9 cellular contexts compared by ENCODE assay signal in the genomic region with DNA sequence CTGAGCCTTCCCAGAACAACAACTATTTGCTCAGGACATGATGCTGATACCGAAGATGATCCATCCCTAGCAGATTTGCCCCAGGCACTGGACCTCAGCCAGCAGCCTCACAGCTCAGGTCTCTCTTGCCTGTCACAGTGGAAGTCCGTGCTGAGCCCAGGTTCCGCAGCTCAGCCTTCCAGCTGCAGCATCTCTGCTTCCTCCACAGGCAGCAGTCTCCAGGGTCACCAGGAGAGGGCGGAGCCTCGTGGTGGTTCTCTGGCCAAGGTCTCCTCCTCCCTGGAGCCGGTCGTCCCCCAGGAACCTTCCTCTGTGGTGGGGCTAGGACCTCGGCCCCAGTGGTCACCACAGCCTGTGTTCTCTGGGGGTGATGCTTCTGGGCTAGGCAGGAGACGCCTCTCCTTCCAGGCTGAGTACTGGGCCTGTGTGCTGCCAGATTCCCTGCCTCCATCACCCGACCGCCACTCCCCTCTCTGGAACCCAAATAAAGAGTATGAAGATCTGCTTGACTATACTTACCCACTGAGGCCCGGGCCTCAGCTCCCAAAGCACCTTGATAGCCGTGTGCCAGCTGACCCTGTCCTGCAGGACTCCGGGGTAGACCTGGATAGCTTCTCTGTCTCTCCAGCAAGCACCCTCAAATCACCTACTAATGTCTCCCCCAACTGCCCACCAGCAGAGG. TPM values are rescaled to one million over a fixed set of nuclear protein-coding genes. Genes with fewer than 3 reads are reported as not detected.
DNase-seq lines count a peak whose midpoint lies in the region; ATAC-seq, FAIRE-seq and TF ChIP-seq lines count a peak whose summit lies in the region.
"Had no signal": no experiment of that assay in that cellular context is flagged by ENCODE, and none has a peak within 500 bp of the region (broad histone marks: within the 10 kb centered on the region; RNA-seq: fewer than 3 reads in every experiment).

No MANE protein-coding gene starts in this region.

- H3K4me3 ChIP-seq in CD4-positive, CD25-positive, alpha-beta regulatory T cell (ENCODE audit: low read depth, low read length): no peak overlapping the region
- H3K4me3 ChIP-seq in K562: no peak overlapping the region

- H3K4me1 ChIP-seq in CD4-positive, CD25-positive, alpha-beta regulatory T cell (ENCODE audit: control insufficient read depth, insufficient read depth, low read length, poor library complexity, severe bottlenecking): no peaks in the 10 kb centered on the region
- peaks cover 11 to 15% of the 10 kb centered on the region in 2 experiments; a peak in 4 of 5 replicates for H3K4me1 ChIP-seq in K562 (replicated peaks in 1 of 2; ENCODE audit: control insufficient read depth in 2 of 2, insufficient read depth in 2 of 2, low read length in 2 of 2)

- BruUV-seq in K562 (replicated peaks; lab: Mats Ljungman, UMichigan): no TSS peak

- H3K36me3 Mint-ChIP-seq in CD4-positive, CD25-positive, alpha-beta regulatory T cell: peaks cover 12% of the 10 kb centered on the region
- no peaks in the 10 kb centered on the region for H3K36me3 Mint-ChIP-seq in memory B cell
- no peaks in the 10 kb centered on the region for H3K36me3 Mint-ChIP-seq in natural killer cell treated with Interleukin-12 subunit alpha and Interleukin-12 subunit beta and Interleukin-15 and Interleukin-18, amount 100 ng/mL, for 72 hours

- H3K27me3 ChIP-seq in CD4-positive, CD25-positive, alpha-beta regulatory T cell (ENCODE audit: control insufficient read depth, insufficient read depth, low read length): no peaks in the 10 kb centered on the region
- H3K27me3 ChIP-seq in K562 (ENCODE audit: control insufficient read depth in 2 of 2, insufficient read depth in 2 of 2, low read length in 2 of 2): no peaks in the 10 kb centered on the region

- H3K4me3 Mint-ChIP-seq in CD4-positive, CD25-positive, alpha-beta regulatory T cell: no peak overlapping the region
- H3K4me3 Mint-ChIP-seq in memory B cell: no peak overlapping the region
- no peak overlapping the region for H3K4me3 Mint-ChIP-seq in natural killer cell treated with Interleukin-12 subunit alpha and Interleukin-12 subunit beta and Interleukin-15 and Interleukin-18, amount 100 ng/mL, for 72 hours

- FAIRE-seq in K562 (lab: Jason Lieb, UNC): no peak

- no peak overlapping the region for H2AFZ ChIP-seq in K562 (ENCODE audit: low read depth, low read length)

- no peak for DNase-seq in CD4-positive, CD25-positive, alpha-beta regulatory T cell
- DNase-seq in K562 (ENCODE audit: extremely low read depth in 1 of 4, low spot score in 3 of 4) (peak in 3 of 4 experiments; percentile 39 to 46 (median 41)), memory B cell (ENCODE audit: low spot score in 2 of 2) (no peak), sciatic nerve (ENCODE audit: low spot score) (no peak), GM20000 (ENCODE audit: low spot score) (no peak)
- DNase-seq in natural killer cell treated with Interleukin-12 subunit alpha and Interleukin-12 subunit beta and Interleukin-15 and Interleukin-18, amount 100 ng/mL, for 72 hours (ENCODE audit: low spot score): no peak
- DNase-seq: activated CD8-positive, alpha-beta memory T cell treated with anti-CD3 and anti-CD28 coated beads for 24 hours had no signal

- H3K27me3 Mint-ChIP-seq in CD4-positive, CD25-positive, alpha-beta regulatory T cell: no peaks in the 10 kb centered on the region
- H3K27me3 Mint-ChIP-seq in memory B cell: no peaks in the 10 kb centered on the region
- H3K27me3 Mint-ChIP-seq in natural killer cell treated with Interleukin-12 subunit alpha and Interleukin-12 subunit beta and Interleukin-15 and Interleukin-18, amount 100 ng/mL, for 72 hours: no peaks in the 10 kb centered on the region

- H4K20me1 ChIP-seq in K562 (replicated peaks; ENCODE audit: control insufficient read depth, insufficient read depth, low read length): 0 out of 2 replicates have a peak, but pooled peaks cover 8% of the 10 kb centered on the region

- H3K4me1 Mint-ChIP-seq in CD4-positive, CD25-positive, alpha-beta regulatory T cell: peaks cover 0 to 28% (median 8%) of the 10 kb centered on the region in 4 donors
- peaks cover 24% of the 10 kb centered on the region for H3K4me1 Mint-ChIP-seq in memory B cell
- peaks cover 5 to 12% of the 10 kb centered on the region in 2 donors for H3K4me1 Mint-ChIP-seq in natural killer cell treated with Interleukin-12 subunit alpha and Interleukin-12 subunit beta and Interleukin-15 and Interleukin-18, amount 100 ng/mL, for 72 hours (ENCODE audit: low read depth in 2 of 2)

- TF ChIP-seq CTCF in K562 (IDR thresholded peaks at IDR 0.05 in 2 of 3, conservative IDR thresholded peaks at IDR 0.05 in 1 of 3; ENCODE audit: insufficient read depth in 2 of 3, low read depth in 1 of 3, low read length in 3 of 3) (peak; percentile 37 to 48 (median 46); a peak in 4 of 6 replicates), GM20000 (IDR thresholded peaks at IDR 0.05; ENCODE audit: extremely low read depth, missing control alignments) (no peak)

- no peaks in the 10 kb centered on the region for H3K9me3 Mint-ChIP-seq in CD4-positive, CD25-positive, alpha-beta regulatory T cell
- H3K9me3 Mint-ChIP-seq in memory B cell: no peaks in the 10 kb centered on the region
- no peaks in the 10 kb centered on the region for H3K9me3 Mint-ChIP-seq in natural killer cell treated with Interleukin-12 subunit alpha and Interleukin-12 subunit beta and Interleukin-15 and Interleukin-18, amount 100 ng/mL, for 72 hours

- in situ Hi-C loops in K562 (cut with MboI): loop anchor here (5.0 kb wide), 1 partner anchor 116 kb away; no protein-coding TSS in a partner anchor

- TF ChIP-seq RAD21 in K562 (CRISPR knock-in tag; conservative IDR thresholded peaks at IDR 0.05 in 1 of 2, IDR thresholded peaks at IDR 0.05 in 1 of 2): peak in 1 of 2 experiments; percentile 33; a peak in 1 of 4 replicates

- peaks cover 5% of the 10 kb centered on the region; the same call in 1 of the 3 replicates for H3K79me2 ChIP-seq in K562 (ENCODE audit: control insufficient read depth, insufficient read depth, low read length)

- CTCF ChIA-PET in K562 (lab: Yijun Ruan, JAX; ENCODE audit: low intra/inter-chr PET ratio): no interaction called here

- H3K9me3 ChIP-seq in CD4-positive, CD25-positive, alpha-beta regulatory T cell (ENCODE audit: control insufficient read depth in 2 of 2, low read length in 2 of 2): no peaks in the 10 kb centered on the region
- no peaks in the 10 kb centered on the region for H3K9me3 ChIP-seq in K562 (replicated peaks; ENCODE audit: control insufficient read depth, insufficient read depth, low read depth, low read length)

- H3K9ac ChIP-seq in K562 (ENCODE audit: insufficient read depth in 1 of 2, low read depth in 2 of 2, low read length in 2 of 2): no peak overlapping the region

- POLR2A ChIA-PET in K562 (lab: Yijun Ruan, JAX): interaction anchor here (0.6 to 3.0 kb wide), 6 partner anchors 8 to 384 kb away, joined by 3 to 17 read pairs (median 4); partner anchors contain the start of gene ACTR2

- no peak overlapping the region for H3K27ac ChIP-seq in CD4-positive, CD25-positive, alpha-beta regulatory T cell (ENCODE audit: insufficient read depth, low read length, poor library complexity, severe bottlenecking)
- H3K27ac ChIP-seq in K562 (ENCODE audit: extremely low read depth, low read depth, low read length): no peak overlapping the region

- intact Hi-C loops in K562 (cut with micrococcal nuclease) (no loop called here), sciatic nerve (cut with DNase I) (no loop called here)

- no peak for TF ChIP-seq EP300 in K562 (IDR thresholded peaks at IDR 0.05; ENCODE audit: low read length)

- peaks cover 4% of the 10 kb centered on the region for H3K9me1 ChIP-seq in K562 (ENCODE audit: control insufficient read depth, insufficient read depth, low read length)

- no peak overlapping the region for H3K4me2 ChIP-seq in K562 (ENCODE audit: insufficient read depth, low read length)

- peaks cover 68% of the 10 kb centered on the region for H3K36me3 ChIP-seq in CD4-positive, CD25-positive, alpha-beta regulatory T cell (ENCODE audit: control insufficient read depth, insufficient read depth, low read length)
- peaks cover 61% of the 10 kb centered on the region for H3K36me3 ChIP-seq in K562 (ENCODE audit: control insufficient read depth, insufficient read depth, low read length)

- H3K27ac Mint-ChIP-seq in CD4-positive, CD25-positive, alpha-beta regulatory T cell: peak overlapping the region in 2 of 3 donors; percentile 56 to 62
- H3K27ac Mint-ChIP-seq in memory B cell: peak overlapping the region; percentile 74
- no peak overlapping the region for H3K27ac Mint-ChIP-seq in natural killer cell treated with Interleukin-12 subunit alpha and Interleukin-12 subunit beta and Interleukin-15 and Interleukin-18, amount 100 ng/mL, for 72 hours

- TF ChIP-seq POLR2A in K562 (conservative IDR thresholded peaks at IDR 0.05): no peak

- no peak for ATAC-seq in CD4-positive, CD25-positive, alpha-beta regulatory T cell (ENCODE audit: low read depth in 2 of 2)
- ATAC-seq in HG03175 (IDR thresholded peaks at IDR 0.05; ENCODE audit: unreplicated experiment) (peak; percentile 10), K562 (peak; percentile 65), memory B cell (ENCODE audit: low read depth) (no peak), GM18511 (IDR thresholded peaks at IDR 0.05; ENCODE audit: unreplicated experiment) (no peak), sciatic nerve (no peak)
- no peak for ATAC-seq in natural killer cell treated with Interleukin-12 subunit alpha and Interleukin-12 subunit beta and Interleukin-15 and Interleukin-18, amount 100 ng/mL, for 72 hours

- WGBS in K562 (ENCODE audit: insufficient coverage, low coverage, missing lambda C conversion rate): 62% methylated on average over 9 of the region's 14 CpGs

RNA-seq across cellular contexts. Expression of gene CEP68, which starts 15.4 kb away (rescaled TPM):
- total RNA-seq in CD4-positive, CD25-positive, alpha-beta regulatory T cell: 18.8 TPM
- 10 to 100 TPM; 19.9 to 27.8 (median 26.7) TPM for polyA plus RNA-seq in CD4-positive, CD25-positive, alpha-beta regulatory T cell
- total RNA-seq in K562 (2011; cell fraction: chromatin; rRNA removed; ENCODE audit: low replicate concordance): 19.6 and 32.3 TPM in 2 replicates
- total RNA-seq in K562 (2011; cell fraction: nucleolus; rRNA removed): 15.3 and 16.3 TPM in 2 replicates
- total RNA-seq in K562 (2011; cell fraction: nucleoplasm; rRNA removed): 16.1 and 19.7 TPM in 2 replicates
- total RNA-seq in K562 (2014; rRNA removed) (4.5 and 7.2 TPM in 2 replicates), K562 (2014; rRNA removed; fragmentation: Illumina TruSeq; extraction: Trizol) (5.2 and 5.3 TPM in 2 replicates), K562 (2015; rRNA removed; fragmentation: Illumina TruSeq; extraction: Trizol) (4.8 and 5.1 TPM in 2 replicates), K562 (2021) (8.5 and 9.1 TPM in 2 replicates), sciatic nerve (29.1 TPM)
- polyA plus RNA-seq in K562 (2011; rRNA removed) (5.4 and 9.7 TPM in 2 replicates), K562 (2014; fragmentation: Illumina TruSeq; extraction: Trizol) (6.7 and 7.2 TPM in 2 replicates), K562 (2014; fragmentation: Nextera tagmentation; extraction: Ambion mirVana) (1 to 10 TPM; 1.4 to 1.5 TPM), K562 (2014; rRNA removed) (5.2 and 8.7 TPM in 2 replicates)
- polyA plus RNA-seq in K562 (2011; cell fraction: cytosol; rRNA removed): 4.7 and 6.8 TPM in 2 replicates
- polyA plus RNA-seq in K562 (2011; cell fraction: nucleus; rRNA removed): 9.6 and 10.4 TPM in 2 replicates
- polyA plus RNA-seq in K562 (2012): 4.6 and 8.4 TPM in 2 replicates
- 8.3 and 11.7 TPM in 2 replicates for polyA minus RNA-seq in K562 (2011; rRNA and poly(A)+ RNA removed)
- 3.4 and 4.0 TPM in 2 replicates for polyA minus RNA-seq in K562 (2011; cell fraction: cytosol; rRNA and poly(A)+ RNA removed)
- 10.6 and 15.1 TPM in 2 replicates for polyA minus RNA-seq in K562 (2011; cell fraction: nucleus; rRNA and poly(A)+ RNA removed)
- 1 to 10 TPM; 2.0 to 2.3 TPM for total RNA-seq in natural killer cell treated with Interleukin-12 subunit alpha and Interleukin-12 subunit beta and Interleukin-15 and Interleukin-18, amount 100 ng/mL, for 72 hours

RNA-seq across cellular contexts. Expression of gene RAB1A, which starts 58.3 kb away (rescaled TPM):
- total RNA-seq in CD4-positive, CD25-positive, alpha-beta regulatory T cell: 79.3 TPM
- 10 to 100 TPM; 50.4 to 64.7 (median 58.0) TPM for polyA plus RNA-seq in CD4-positive, CD25-positive, alpha-beta regulatory T cell
- total RNA-seq in K562 (2011; cell fraction: chromatin; rRNA removed; ENCODE audit: low replicate concordance): 20.3 and 50.3 TPM in 2 replicates
- total RNA-seq in K562 (2011; cell fraction: nucleolus; rRNA removed): 13.5 and 14.3 TPM in 2 replicates
- total RNA-seq in K562 (2011; cell fraction: nucleoplasm; rRNA removed): 36.1 and 60.5 TPM in 2 replicates
- total RNA-seq in K562 (2014; rRNA removed) (62.2 and 83.5 TPM in 2 replicates), K562 (2014; rRNA removed; fragmentation: Illumina TruSeq; extraction: Trizol) (67.7 and 81.4 TPM in 2 replicates), K562 (2015; rRNA removed; fragmentation: Illumina TruSeq; extraction: Trizol) (64.4 and 66.7 TPM in 2 replicates), K562 (2021) (93.9 and 99.4 TPM in 2 replicates), sciatic nerve (100 TPM)
- polyA plus RNA-seq in K562 (2011; rRNA removed) (144 and 163 TPM in 2 replicates), K562 (2014; fragmentation: Illumina TruSeq; extraction: Trizol) (81.5 and 89.1 TPM in 2 replicates), K562 (2014; fragmentation: Nextera tagmentation; extraction: Ambion mirVana) (10 to 100 TPM; 43.8 to 47.8 TPM), K562 (2014; rRNA removed) (125 and 136 TPM in 2 replicates)
- 33.7 and 80.3 TPM in 2 replicates for polyA plus RNA-seq in K562 (2011; cell fraction: cytosol; rRNA removed)
- polyA plus RNA-seq in K562 (2011; cell fraction: nucleus; rRNA removed): 23.6 and 40.8 TPM in 2 replicates
- 116 and 153 TPM in 2 replicates for polyA plus RNA-seq in K562 (2012)
- polyA minus RNA-seq in K562 (2011; rRNA and poly(A)+ RNA removed): 93.6 and 96.1 TPM in 2 replicates
- polyA minus RNA-seq in K562 (2011; cell fraction: cytosol; rRNA and poly(A)+ RNA removed): 31.6 and 38.0 TPM in 2 replicates
- polyA minus RNA-seq in K562 (2011; cell fraction: nucleus; rRNA and poly(A)+ RNA removed): 13.1 and 22.5 TPM in 2 replicates
- total RNA-seq in natural killer cell treated with Interleukin-12 subunit alpha and Interleukin-12 subunit beta and Interleukin-15 and Interleukin-18, amount 100 ng/mL, for 72 hours: 100 to 1,000 TPM; 103 to 136 TPM

Comparison
In these comparisons a context has a peak if more than half of its experiments do, and no peak if none do; other contexts are left out.
1. ATAC-seq: peak in HG03175 (single experiment) and K562 (single experiment); none in CD4-positive, CD25-positive, alpha-beta regulatory T cell (0 of 2), memory B cell (single experiment), natural killer cell treated with Interleukin-12 subunit alpha and Interleukin-12 subunit beta and Interleukin-15 and Interleukin-18, amount 100 ng/mL, for 72 hours (0 of 2), GM18511 (single experiment) and sciatic nerve (single experiment).
2. DNase-seq: peak in K562 (3 of 4); none in CD4-positive, CD25-positive, alpha-beta regulatory T cell (0 of 3), memory B cell (0 of 2), natural killer cell treated with Interleukin-12 subunit alpha and Interleukin-12 subunit beta and Interleukin-15 and Interleukin-18, amount 100 ng/mL, for 72 hours (single experiment), sciatic nerve (single experiment) and GM20000 (single experiment).
3. H3K27ac Mint-ChIP-seq: peak in CD4-positive, CD25-positive, alpha-beta regulatory T cell (2 of 3) and memory B cell (single experiment); none in natural killer cell treated with Interleukin-12 subunit alpha and Interleukin-12 subunit beta and Interleukin-15 and Interleukin-18, amount 100 ng/mL, for 72 hours (0 of 2).